Comparison of ENCODE assay signal across 38 cellular contexts in the genomic region with DNA sequence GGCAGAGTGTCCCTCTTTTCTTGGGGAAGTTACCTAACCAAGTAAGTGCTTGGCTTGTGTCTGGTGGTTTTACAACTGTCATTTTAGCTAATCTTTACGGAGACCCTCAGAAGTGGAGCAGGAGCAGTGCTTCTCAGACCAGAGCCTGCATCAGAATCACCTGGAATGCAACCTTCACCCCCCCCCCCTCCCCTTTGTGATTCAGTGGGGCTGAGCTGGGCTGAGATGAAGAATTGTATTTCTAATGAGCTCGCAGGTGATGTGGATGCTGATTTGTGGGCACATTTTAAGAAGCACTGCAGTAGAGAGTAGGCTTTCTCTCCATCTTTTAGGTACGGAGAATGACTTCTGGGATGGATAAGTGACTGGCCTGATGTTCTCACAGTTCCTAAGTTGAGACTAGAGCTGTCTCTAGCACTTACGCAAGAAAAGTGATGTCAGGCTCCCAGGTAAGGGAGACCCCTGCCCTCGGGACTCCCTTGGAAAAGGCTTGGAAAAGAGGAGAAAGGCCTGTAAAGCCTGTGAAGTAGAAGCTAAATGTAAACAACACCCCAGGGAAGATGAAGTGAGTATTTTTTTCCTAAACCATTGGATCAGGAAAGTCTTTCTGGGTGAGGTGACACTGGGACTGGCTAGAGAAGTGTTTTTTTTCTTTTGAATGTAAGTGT. TPM values are rescaled to one million over a fixed set of nuclear protein-coding genes. Genes with fewer than 3 reads are reported as not detected.
DNase-seq lines count a peak whose midpoint lies in the region; ATAC-seq, FAIRE-seq and TF ChIP-seq lines count a peak whose summit lies in the region.
"Had no signal": no experiment of that assay in that cellular context is flagged by ENCODE, and none has a peak within 500 bp of the region (broad histone marks: within the 10 kb centered on the region; RNA-seq: fewer than 3 reads in every experiment).

No MANE protein-coding gene starts in this region.

- H3K27ac ChIP-seq in HepG2 (ENCODE audit: extremely low read length, insufficient read depth, low read length) (peak overlapping the region; percentile 60), right lobe of liver (no peak overlapping the region), iPS DF 6.9 (ENCODE audit: low read length) (no peak overlapping the region)
- H3K27ac ChIP-seq: ascending aorta, colonic mucosa, prostate gland, upper lobe of left lung had no signal

- 0 out of 2 replicates have a peak overlapping the region, but pooled peaks have one; percentile 8 for H3K4me2 ChIP-seq in HepG2 (ENCODE audit: low read depth, low read length)
- H3K4me2 ChIP-seq: SK-N-SH had no signal

- H4K20me1 ChIP-seq in HepG2 (ENCODE audit: insufficient read depth, low read length) = peaks cover 64% of the 10 kb centered on the region

- H3K27me3 Mint-ChIP-seq in nephron (ENCODE audit: low read depth) = no peaks in the 10 kb centered on the region

- POLR2A ChIA-PET in HepG2 (lab: Yijun Ruan, JAX) = interaction anchor here (1.8 kb wide), 1 partner anchor 66 kb away, joined by 6 read pairs; no protein-coding TSS in a partner anchor

- H3K9ac ChIP-seq in HepG2 (ENCODE audit: insufficient read depth, low read depth, low read length) = no peak overlapping the region
- H3K9ac ChIP-seq: SK-N-SH had no signal

- no peak for FAIRE-seq in HepG2 (lab: Jason Lieb, UNC)

- H3K4me1 ChIP-seq in HepG2 (ENCODE audit: insufficient read depth, low read length) (peaks cover 60% of the 10 kb centered on the region), right lobe of liver (peaks cover 0 to 62% (median 29%) of the 10 kb centered on the region in 4 donors), iPS DF 6.9 (ENCODE audit: control insufficient read depth, insufficient read depth, low read length) (peaks cover 4% of the 10 kb centered on the region; the same call in 1 of the 2 replicates)
- H3K4me1 ChIP-seq: ascending aorta, colonic mucosa, prostate gland had no signal

- in situ Hi-C loops in HepG2 (cut with HindIII; ENCODE audit: extremely low pct_ligation_motif_present, low pct_unique_long_range_greater_than_20kb) = no loop called here

- H3K27ac Mint-ChIP-seq in nephron = peak overlapping the region; percentile 64 to 87 (median 70)
- H3K27ac Mint-ChIP-seq: activated CD8-positive, alpha-beta memory T cell treated with anti-CD3 and anti-CD28 coated beads, Interleukin-2, amount 10 ng/mL, durations not matched to agents 7 days and 5 days; CD14-positive monocyte had no signal

- H3K4me3 ChIP-seq in HepG2 (replicated peaks in 1 of 3; ENCODE audit: insufficient read depth in 1 of 3, low read depth in 2 of 3, low read length in 3 of 3) = no peak overlapping the region
- H3K4me3 ChIP-seq in right lobe of liver = no peak overlapping the region
- no peak overlapping the region; the same call in 1 of the 2 replicates for H3K4me3 ChIP-seq in iPS DF 6.9 (ENCODE audit: low read length)
- H3K4me3 ChIP-seq: ascending aorta, colonic mucosa, lung, prostate gland, upper lobe of left lung had no signal

- H3K27me3 ChIP-seq in HepG2 (ENCODE audit: control insufficient read depth in 1 of 2, insufficient read depth in 2 of 2, low read length in 2 of 2) (no peaks in the 10 kb centered on the region), right lobe of liver (no peaks in the 10 kb centered on the region), iPS DF 6.9 (ENCODE audit: control insufficient read depth, insufficient read depth, low read length) (no peaks in the 10 kb centered on the region)
- H3K27me3 ChIP-seq: ascending aorta, colonic mucosa, upper lobe of left lung had no signal

- peaks cover 50% of the 10 kb centered on the region for H3K4me1 Mint-ChIP-seq in nephron
- H3K4me1 Mint-ChIP-seq: activated CD8-positive, alpha-beta memory T cell treated with anti-CD3 and anti-CD28 coated beads, Interleukin-2, amount 10 ng/mL, durations not matched to agents 7 days and 5 days; CD14-positive monocyte had no signal

- no peak for TF ChIP-seq RAD21 in HepG2 (CRISPR knock-in tag; IDR thresholded peaks at IDR 0.05)

- DNase-seq in HepG2 (ENCODE audit: low spot score) (no peak), right lobe of liver (no peak), iPS DF 6.9 (ENCODE audit: low read depth, low spot score) (peak; percentile 33), CD1c-positive myeloid dendritic cell (ENCODE audit: extremely low spot score) (no peak), NCI-H345 treated with DMSO at 0.1 percent for 48 hours (lab: John Stamatoyannopoulos, UW; ENCODE audit: unreplicated experiment) (no peak)
- DNase-seq in stimulated activated CD4-positive, alpha-beta T cell treated with anti-CD3 and anti-CD28 coated beads, Interleukin-4, amount 100 ng/mL, for 1 hour = no peak
- DNase-seq: 8988T; activated CD4-positive, alpha-beta T cell treated with anti-CD3 and anti-CD28 coated beads, Interleukin-2, amount 50 U/mL, for 4 hours; activated CD4-positive, CD25-positive, alpha-beta regulatory T cell; activated CD8-positive, alpha-beta memory T cell treated with anti-CD3 and anti-CD28 coated beads, Interleukin-2, amount 10 ng/mL, durations not matched to agents 7 days and 5 days; activated gamma-delta T cell treated with Interleukin-2 at 50 U/mL for 16 hours; activated T-cell treated with anti-CD3 and anti-CD28 coated beads, Interleukin-2, amount 50 U/mL, for 4 hours; Calu3; colonic mucosa; DMS79; effector memory CD4-positive, alpha-beta T cell; GDM1; KG1; left cardiac atrium; NCI-H1105 treated with DMSO at 0.1 percent for 48 hours; NCI-H1930; SK-N-SH; stimulated activated CD4-positive, alpha-beta T cell treated with anti-CD3 and anti-CD28 coated beads, Interleukin-4, amount 100 ng/mL, for 4 hours; upper lobe of left lung had no signal

- peaks cover 55% of the 10 kb centered on the region for H3K36me3 Mint-ChIP-seq in nephron (ENCODE audit: low read depth)
- H3K36me3 Mint-ChIP-seq: activated CD8-positive, alpha-beta memory T cell treated with anti-CD3 and anti-CD28 coated beads, Interleukin-2, amount 10 ng/mL, durations not matched to agents 7 days and 5 days; CD14-positive monocyte had no signal

- H2AFZ ChIP-seq in HepG2 (ENCODE audit: low read length) = no peak overlapping the region

- BruUV-seq in HepG2 (replicated peaks; lab: Mats Ljungman, UMichigan) = no TSS peak

- H3K36me3 ChIP-seq in HepG2 (replicated peaks in 1 of 2; ENCODE audit: control insufficient read depth in 1 of 2, insufficient read depth in 2 of 2, low read length in 2 of 2) (peaks cover 6 to 27% of the 10 kb centered on the region in 2 experiments; a peak in 4 of 5 replicates), right lobe of liver (no peaks in the 10 kb centered on the region), iPS DF 6.9 (ENCODE audit: control insufficient read depth, insufficient read depth, low read length) (no peaks in the 10 kb centered on the region)
- H3K36me3 ChIP-seq: ascending aorta, colonic mucosa, prostate gland, upper lobe of left lung had no signal

- TF ChIP-seq CTCF in HepG2 (CRISPR knock-in tag; IDR thresholded peaks at IDR 0.05) (no peak), right lobe of liver (IDR thresholded peaks at IDR 0.05) (no peak), nephron (IDR thresholded peaks at IDR 0.05; ENCODE audit: unreplicated experiment in 3 of 3) (no peak)

- 81% methylated on average over 5 of the region's 5 CpGs for WGBS in HepG2 (ENCODE audit: low lambda C conversion rate)
- WGBS in right lobe of liver (ENCODE audit: insufficient coverage, low coverage, low lambda C conversion rate, missing lambda C conversion rate) = 93% methylated on average over 2 of the region's 5 CpGs
- no CpG with 5 or more reads among the region's 5 CpGs for WGBS in iPS DF 6.9 (ENCODE audit: insufficient coverage, insufficient read length)

- peaks cover 23% of the 10 kb centered on the region for H3K9me3 Mint-ChIP-seq in nephron

- intact Hi-C loops in HepG2 (cut with micrococcal nuclease; ENCODE audit: unreplicated experiment) (loop anchor here (10.0 kb wide), 1 partner anchor 644 kb away; no protein-coding TSS in a partner anchor), right lobe of liver (cut with DNase I) (no loop called here)

- H3K4me3 Mint-ChIP-seq in nephron = no peak overlapping the region
- H3K4me3 Mint-ChIP-seq: activated CD8-positive, alpha-beta memory T cell treated with anti-CD3 and anti-CD28 coated beads, Interleukin-2, amount 10 ng/mL, durations not matched to agents 7 days and 5 days; activated T-cell treated with anti-CD3 and anti-CD28 coated beads, Interleukin-2, amount 50 U/mL, for 4 hours; CD14-positive monocyte had no signal

- no peak for TF ChIP-seq POLR2A in HepG2 (IDR thresholded peaks at IDR 0.05; ENCODE audit: insufficient read depth in 1 of 2, low read depth in 2 of 2, low read length in 2 of 2)
- TF ChIP-seq POLR2A in right lobe of liver (IDR thresholded peaks at IDR 0.05) = no peak

- TF ChIP-seq EP300 in HepG2 (IDR thresholded peaks at IDR 0.05; ENCODE audit: low read depth in 2 of 2, low read length in 2 of 2) (no peak), HepG2 (CRISPR knock-in tag; IDR thresholded peaks at IDR 0.05; ENCODE audit: borderline replicate concordance) (no peak)

- CTCF ChIA-PET in HepG2 (lab: Yijun Ruan, JAX; ENCODE audit: low intra/inter-chr PET ratio, low total read pairs) = no interaction called here

- ATAC-seq in HepG2 (no peak), right lobe of liver (no peak), HG02938 (IDR thresholded peaks at IDR 0.05; ENCODE audit: unreplicated experiment) (no peak)
- ATAC-seq: activated CD8-positive, alpha-beta memory T cell treated with anti-CD3 and anti-CD28 coated beads, Interleukin-2, amount 10 ng/mL, durations not matched to agents 7 days and 5 days; activated T-cell treated with anti-CD3 and anti-CD28 coated beads, Interleukin-2, amount 50 U/mL, for 4 hours; HCT116; left cardiac atrium; Right ventricle myocardium inferior; sciatic nerve had no signal

- H3K79me2 ChIP-seq in HepG2 (ENCODE audit: insufficient read depth, low read length) = peaks cover 96% of the 10 kb centered on the region

- H3K9me3 ChIP-seq in HepG2 (ENCODE audit: low read length) (peaks cover 24% of the 10 kb centered on the region; the same call in 1 of the 2 replicates), right lobe of liver (no peaks in the 10 kb centered on the region), iPS DF 6.9 (ENCODE audit: control insufficient read depth, insufficient read depth, low read length) (no peaks in the 10 kb centered on the region)
- H3K9me3 ChIP-seq: colonic mucosa, prostate gland, SK-N-SH had no signal

RNA-seq across cellular contexts. Expression of a gene that starts 23.3 kb away (rescaled TPM):
- total RNA-seq in HepG2 (2016; rRNA removed; fragmentation: Illumina TruSeq; extraction: Trizol) (not detected in 2 replicates), right lobe of liver (not detected)
- not detected in 2 replicates for total RNA-seq in HepG2 (2016; cell fraction: cytosol; rRNA removed; fragmentation: Illumina TruSeq; extraction: Trizol; ENCODE audit: low read depth)
- not detected in 2 replicates for total RNA-seq in HepG2 (2016; cell fraction: insoluble cytoplasmic fraction; rRNA removed; fragmentation: Illumina TruSeq; extraction: Trizol)
- total RNA-seq in HepG2 (2016; cell fraction: membrane; rRNA removed; fragmentation: Illumina TruSeq; extraction: Trizol) = not detected in 2 replicates
- total RNA-seq in HepG2 (2016; cell fraction: nucleus; rRNA removed; fragmentation: Illumina TruSeq; extraction: Trizol) = not detected in 2 replicates
- polyA plus RNA-seq in HepG2 (2011; rRNA removed) = not detected in 2 replicates
- not detected in 2 replicates for polyA plus RNA-seq in HepG2 (2011; cell fraction: cytosol; rRNA removed)
- polyA plus RNA-seq in HepG2 (2011; cell fraction: nucleus; rRNA removed) = not detected in 2 replicates
- polyA plus RNA-seq in HepG2 (2012) = 0.15 TPM in 1 of 2 replicates, not detected in the other
- polyA plus RNA-seq in HepG2 (2016; cell fraction: cytosol; fragmentation: Illumina TruSeq; extraction: Trizol; ENCODE audit: low read depth) = not detected in 2 replicates
- polyA plus RNA-seq in HepG2 (2016; cell fraction: insoluble cytoplasmic fraction; fragmentation: Illumina TruSeq; extraction: Trizol; ENCODE audit: low read depth) = not detected in 2 replicates
- polyA plus RNA-seq in HepG2 (2016; cell fraction: membrane; fragmentation: Illumina TruSeq; extraction: Trizol; ENCODE audit: low read depth) = not detected in 2 replicates
- not detected in 2 replicates for polyA plus RNA-seq in HepG2 (2016; cell fraction: nucleus; fragmentation: Illumina TruSeq; extraction: Trizol; ENCODE audit: insufficient read depth, low read depth)
- polyA minus RNA-seq in HepG2 (2011; rRNA and poly(A)+ RNA removed; ENCODE audit: low replicate concordance) = not detected in 2 replicates
- not detected in 2 replicates for polyA minus RNA-seq in HepG2 (2011; cell fraction: cytosol; rRNA and poly(A)+ RNA removed)
- polyA minus RNA-seq in HepG2 (2011; cell fraction: nucleus; rRNA and poly(A)+ RNA removed) = not detected in 2 replicates
- total RNA-seq: activated CD8-positive, alpha-beta memory T cell treated with anti-CD3 and anti-CD28 coated beads, Interleukin-2, amount 10 ng/mL, durations not matched to agents 7 days and 5 days; activated T-cell treated with anti-CD3 and anti-CD28 coated beads, Interleukin-2, amount 50 U/mL, for 4 hours; ascending aorta; Calu3; colonic mucosa; epithelial cell of proximal tubule; glomerular endothelial cell; HT-29; left cardiac atrium; lung; MCF 10A; Right ventricle myocardium inferior; sciatic nerve; T-helper 1 cell treated with Interleukin-12 subunit alpha and Interleukin-12 subunit beta and Interleukin-4 antibody, amounts not matched to agents 30 ng/mL and 1 ng/mL, for 36 hours; upper lobe of left lung had no signal
- polyA plus RNA-seq: CD14-positive monocyte, lung, SK-N-SH had no signal

RNA-seq across cellular contexts. Expression of a gene that starts 57.5 kb away (rescaled TPM):
- total RNA-seq in HepG2 (2016; rRNA removed; fragmentation: Illumina TruSeq; extraction: Trizol) = 70.1 and 70.6 TPM in 2 replicates
- 91.6 and 94.1 TPM in 2 replicates for total RNA-seq in HepG2 (2016; cell fraction: cytosol; rRNA removed; fragmentation: Illumina TruSeq; extraction: Trizol; ENCODE audit: low read depth)
- 64.4 and 75.8 TPM in 2 replicates for total RNA-seq in HepG2 (2016; cell fraction: insoluble cytoplasmic fraction; rRNA removed; fragmentation: Illumina TruSeq; extraction: Trizol)
- total RNA-seq in HepG2 (2016; cell fraction: membrane; rRNA removed; fragmentation: Illumina TruSeq; extraction: Trizol) = 122 and 143 TPM in 2 replicates
- total RNA-seq in HepG2 (2016; cell fraction: nucleus; rRNA removed; fragmentation: Illumina TruSeq; extraction: Trizol) = 136 and 157 TPM in 2 replicates
- polyA plus RNA-seq in HepG2 (2011; rRNA removed) = 109 and 126 TPM in 2 replicates
- 71.5 and 112 TPM in 2 replicates for polyA plus RNA-seq in HepG2 (2011; cell fraction: cytosol; rRNA removed)
- 463 and 562 TPM in 2 replicates for polyA plus RNA-seq in HepG2 (2011; cell fraction: nucleus; rRNA removed)
- 322 and 394 TPM in 2 replicates for polyA plus RNA-seq in HepG2 (2012)
- polyA plus RNA-seq in HepG2 (2016; cell fraction: cytosol; fragmentation: Illumina TruSeq; extraction: Trizol; ENCODE audit: low read depth) = 109 and 112 TPM in 2 replicates
- polyA plus RNA-seq in HepG2 (2016; cell fraction: insoluble cytoplasmic fraction; fragmentation: Illumina TruSeq; extraction: Trizol; ENCODE audit: low read depth) = 77.6 and 113 TPM in 2 replicates
- 192 and 207 TPM in 2 replicates for polyA plus RNA-seq in HepG2 (2016; cell fraction: membrane; fragmentation: Illumina TruSeq; extraction: Trizol; ENCODE audit: low read depth)
- 224 and 256 TPM in 2 replicates for polyA plus RNA-seq in HepG2 (2016; cell fraction: nucleus; fragmentation: Illumina TruSeq; extraction: Trizol; ENCODE audit: insufficient read depth, low read depth)
- 0.68 and 162 TPM in 2 replicates for polyA minus RNA-seq in HepG2 (2011; rRNA and poly(A)+ RNA removed; ENCODE audit: low replicate concordance)
- polyA minus RNA-seq in HepG2 (2011; cell fraction: cytosol; rRNA and poly(A)+ RNA removed) = 152 and 206 TPM in 2 replicates
- 598 and 660 TPM in 2 replicates for polyA minus RNA-seq in HepG2 (2011; cell fraction: nucleus; rRNA and poly(A)+ RNA removed)
- total RNA-seq in right lobe of liver = 100 to 1,000 TPM in 1 of 6 experiments, 10 to 100 TPM in 5; 44.9 to 104 (median 80.0) TPM
